35 cellular contexts compared by ENCODE assay signal in genomic region chr3:144015133-144015532, GRCh38.
"Had no signal": no experiment of that assay in that cellular context is flagged by ENCODE, and none has a peak within 500 bp of the region (broad histone marks: within the 10 kb centered on the region; RNA-seq: fewer than 3 reads in every experiment).

No MANE protein-coding gene starts in this region.

- H3K9me3 ChIP-seq: MG63 had no signal

- DNase-seq: Kasumi-1, KG1, MG63, MM.1S, MV-4-11, NCI-H1048, NCI-H1092, NCI-H1092 treated with DMSO at 0.1 percent for 48 hours, NCI-H1105, NCI-H1105 treated with DMSO at 0.1 percent for 48 hours, NCI-H1417, NCI-H1417 treated with DMSO at 0.1 percent for 48 hours, NCI-H1436, NCI-H1436 treated with DMSO at 0.1 percent for 48 hours, NCI-H146, NCI-H1694, NCI-H1694 treated with DMSO at 0.1 percent for 48 hours, NCI-H187, NCI-H187 treated with DMSO at 0.1 percent for 48 hours, NCI-H1930, NCI-H2029, NCI-H2029 treated with DMSO at 0.1 percent for 48 hours, NCI-H2081, NCI-H2081 treated with DMSO at 0.1 percent for 48 hours, NCI-H2171, NCI-H2171 treated with DMSO at 0.1 percent for 48 hours, NCI-H2227 treated with DMSO at 0.1 percent for 48 hours, NCI-H226, NCI-H345, NCI-H446, NCI-H446 treated with DMSO at 0.1 percent for 48 hours, NCI-H510A, NCI-H510A treated with DMSO at 0.1 percent for 48 hours, NCI-H524 had no signal

- H3K9ac ChIP-seq: KMS-11 had no signal

- H3K27ac ChIP-seq: KMS-11 had no signal

- H3K36me3 ChIP-seq: MG63 had no signal

- H3K4me2 ChIP-seq: KMS-11 had no signal

- H3K27me3 ChIP-seq: MG63 had no signal

- H3K4me3 ChIP-seq: MG63 had no signal
